9 cellular contexts compared by ENCODE assay signal in genomic region chrX:27555514-27555913, GRCh38. TPM values are rescaled to one million over a fixed set of nuclear protein-coding genes. Genes with fewer than 3 reads are reported as not detected.
A peak's percentile ranks its signal among the peaks of the same experiment; 100 is the strongest.
DNase-seq lines count a peak whose midpoint lies in the region; ATAC-seq and TF ChIP-seq lines count a peak whose summit lies in the region.
"Had no signal": no experiment of that assay in that cellular context is flagged by ENCODE, and none has a peak within 500 bp of the region (broad histone marks: within the 10 kb centered on the region; RNA-seq: fewer than 3 reads in every experiment).

No MANE protein-coding gene starts in this region.

- ATAC-seq in lower lobe of right lung (no peak), HG03469 (IDR thresholded peaks at IDR 0.05; ENCODE audit: unreplicated experiment) (no peak), HG03095 (IDR thresholded peaks at IDR 0.05; ENCODE audit: unreplicated experiment) (no peak), GM21619 (IDR thresholded peaks at IDR 0.05; ENCODE audit: unreplicated experiment) (no peak)

- H3K9me3 ChIP-seq in lower lobe of right lung, result no peaks in the 10 kb centered on the region

- no peak overlapping the region for H3K27ac ChIP-seq in lower lobe of right lung

- no peaks in the 10 kb centered on the region for H3K36me3 Mint-ChIP-seq in activated T-helper 1 cell treated with anti-CD3 and anti-CD28 coated beads, Interleukin-12 subunit alpha, Interleukin-12 subunit beta, Interleukin-2, Interleukin-4 antibody, amounts not matched to agents 30 ng/mL and 10 ng/mL and 1 ng/mL, durations not matched to agents 14 hours and 24 hours and 36 hours (ENCODE audit: low read depth)

- intact Hi-C loops in lower lobe of right lung (cut with DNase I), result no loop called here
- intact Hi-C loops in activated T-helper 1 cell treated with anti-CD3 and anti-CD28 coated beads, Interleukin-12 subunit alpha, Interleukin-12 subunit beta, Interleukin-2, Interleukin-4 antibody, amounts not matched to agents 30 ng/mL and 10 ng/mL and 1 ng/mL, durations not matched to agents 14 hours and 24 hours and 36 hours (cut with micrococcal nuclease), result no loop called here

- no peaks in the 10 kb centered on the region for H3K4me1 ChIP-seq in lower lobe of right lung

- no peaks in the 10 kb centered on the region for H3K4me1 Mint-ChIP-seq in activated T-helper 1 cell treated with anti-CD3 and anti-CD28 coated beads, Interleukin-12 subunit alpha, Interleukin-12 subunit beta, Interleukin-2, Interleukin-4 antibody, amounts not matched to agents 30 ng/mL and 10 ng/mL and 1 ng/mL, durations not matched to agents 14 hours and 24 hours and 36 hours (ENCODE audit: low read depth)

- TF ChIP-seq CTCF in GM10266 (IDR thresholded peaks at IDR 0.05; ENCODE audit: control insufficient read depth, insufficient read depth, low read depth, missing control alignments), result peak; percentile 10
- TF ChIP-seq CTCF in lower lobe of right lung (IDR thresholded peaks at IDR 0.05), result peak; percentile 20

- no peaks in the 10 kb centered on the region for H3K27me3 Mint-ChIP-seq in activated T-helper 1 cell treated with anti-CD3 and anti-CD28 coated beads, Interleukin-12 subunit alpha, Interleukin-12 subunit beta, Interleukin-2, Interleukin-4 antibody, amounts not matched to agents 30 ng/mL and 10 ng/mL and 1 ng/mL, durations not matched to agents 14 hours and 24 hours and 36 hours (ENCODE audit: insufficient read depth)

- H3K4me3 ChIP-seq in lower lobe of right lung, result no peak overlapping the region

- H3K9me3 Mint-ChIP-seq in activated T-helper 1 cell treated with anti-CD3 and anti-CD28 coated beads, Interleukin-12 subunit alpha, Interleukin-12 subunit beta, Interleukin-2, Interleukin-4 antibody, amounts not matched to agents 30 ng/mL and 10 ng/mL and 1 ng/mL, durations not matched to agents 14 hours and 24 hours and 36 hours, result no peaks in the 10 kb centered on the region

- DNase-seq in GM10266 (ENCODE audit: extremely low spot score) (peak; percentile 1), Kasumi-1 (lab: John Stamatoyannopoulos, UW) (peak; percentile 11 to 18), amniotic epithelial cell (ENCODE audit: low read depth) (peak; percentile 27), lower lobe of right lung (no peak)
- no peak for DNase-seq in activated T-helper 1 cell treated with anti-CD3 and anti-CD28 coated beads, Interleukin-12 subunit alpha, Interleukin-12 subunit beta, Interleukin-2, Interleukin-4 antibody, amounts not matched to agents 30 ng/mL and 10 ng/mL and 1 ng/mL, durations not matched to agents 14 hours and 24 hours and 36 hours (ENCODE audit: low spot score)

- no peaks in the 10 kb centered on the region for H3K36me3 ChIP-seq in lower lobe of right lung

- H3K27me3 ChIP-seq in lower lobe of right lung (ENCODE audit: low read depth), result no peaks in the 10 kb centered on the region

- H3K27ac Mint-ChIP-seq in activated T-helper 1 cell treated with anti-CD3 and anti-CD28 coated beads, Interleukin-12 subunit alpha, Interleukin-12 subunit beta, Interleukin-2, Interleukin-4 antibody, amounts not matched to agents 30 ng/mL and 10 ng/mL and 1 ng/mL, durations not matched to agents 14 hours and 24 hours and 36 hours, result no peak overlapping the region

- no peak overlapping the region for H3K4me3 Mint-ChIP-seq in activated T-helper 1 cell treated with anti-CD3 and anti-CD28 coated beads, Interleukin-12 subunit alpha, Interleukin-12 subunit beta, Interleukin-2, Interleukin-4 antibody, amounts not matched to agents 30 ng/mL and 10 ng/mL and 1 ng/mL, durations not matched to agents 14 hours and 24 hours and 36 hours

RNA-seq across cellular contexts. Expression of gene DCAF8L2, which starts 34.6 kb away (rescaled TPM):
- not detected for total RNA-seq in lower lobe of right lung
- not detected in 2 replicates for total RNA-seq in activated T-helper 1 cell treated with anti-CD3 and anti-CD28 coated beads, Interleukin-12 subunit alpha, Interleukin-12 subunit beta, Interleukin-2, Interleukin-4 antibody, amounts not matched to agents 30 ng/mL and 10 ng/mL and 1 ng/mL, durations not matched to agents 14 hours and 24 hours and 36 hours
- total RNA-seq: T-helper 1 cell treated with Interleukin-12 subunit alpha and Interleukin-12 subunit beta and Interleukin-4 antibody, amounts not matched to agents 30 ng/mL and 1 ng/mL, for 36 hours had no signal

Comparison
In these comparisons a context has a peak if more than half of its experiments do, and no peak if none do; other contexts are left out.
1. DNase-seq: peak in GM10266 (single experiment), Kasumi-1 (2 of 2) and amniotic epithelial cell (single experiment); none in lower lobe of right lung (single experiment) and activated T-helper 1 cell treated with anti-CD3 and anti-CD28 coated beads, Interleukin-12 subunit alpha, Interleukin-12 subunit beta, Interleukin-2, Interleukin-4 antibody, amounts not matched to agents 30 ng/mL and 10 ng/mL and 1 ng/mL, durations not matched to agents 14 hours and 24 hours and 36 hours (single experiment).